Comparison of ENCODE assay signal across 8 cellular contexts in the genomic region with DNA sequence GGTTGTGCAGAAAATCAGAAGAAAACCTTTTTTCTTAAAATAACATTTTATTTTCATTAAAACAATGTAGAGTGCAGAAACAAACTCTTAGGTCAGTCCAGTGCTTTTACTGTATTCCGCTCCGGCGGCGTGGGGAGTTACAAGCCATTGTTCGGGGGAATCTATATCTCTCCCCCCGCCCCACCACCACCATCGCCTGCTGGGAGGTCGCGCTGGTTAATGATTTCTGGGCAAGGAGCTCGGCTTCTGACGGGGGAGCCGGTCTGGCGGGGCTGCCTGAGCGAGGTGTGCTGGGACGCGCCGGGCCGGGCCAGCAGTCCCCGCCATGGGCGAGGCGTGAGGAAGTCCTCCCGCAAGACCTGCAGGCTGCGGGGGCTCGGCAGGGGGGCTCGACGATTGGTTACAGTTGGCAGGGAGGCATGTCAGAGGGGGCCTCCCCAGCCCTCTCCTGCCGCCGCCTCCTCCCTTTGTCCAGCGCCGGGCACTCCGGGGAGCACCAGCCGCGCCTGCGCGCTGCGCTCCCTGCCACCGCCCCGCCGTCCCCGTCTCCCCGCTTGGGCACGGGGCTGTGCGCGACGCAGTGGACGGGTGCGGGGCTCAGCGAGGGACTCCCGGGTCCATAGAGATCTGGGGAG. TPM values are rescaled to one million over a fixed set of nuclear protein-coding genes. Genes with fewer than 3 reads are reported as not detected.
DNase-seq lines count a peak whose midpoint lies in the region; ATAC-seq, FAIRE-seq and TF ChIP-seq lines count a peak whose summit lies in the region.

No MANE protein-coding gene starts in this region.

- H3K27me3 ChIP-seq in DND-41 (ENCODE audit: insufficient read depth, low read length, poor library complexity), result no peaks in the 10 kb centered on the region
- peaks cover 32% of the 10 kb centered on the region for H3K27me3 ChIP-seq in OCI-LY3 (ENCODE audit: low read depth, low read length)
- no peaks in the 10 kb centered on the region for H3K27me3 ChIP-seq in upper lobe of right lung

- H3K4me3 Mint-ChIP-seq in nephron progenitor cell, result peak overlapping the region; percentile 99

- H3K4me1 ChIP-seq in DND-41 (ENCODE audit: insufficient read depth, low read length) (peaks cover 38% of the 10 kb centered on the region), OCI-LY3 (ENCODE audit: low read length) (peaks cover 5% of the 10 kb centered on the region; the same call in 1 of the 2 replicates), upper lobe of right lung (peaks cover 31% of the 10 kb centered on the region)

- peak overlapping the region; percentile 99 for H3K27ac Mint-ChIP-seq in nephron progenitor cell

- H3K9me3 Mint-ChIP-seq in nephron progenitor cell, result no peaks in the 10 kb centered on the region

- peaks cover 38% of the 10 kb centered on the region for H3K36me3 ChIP-seq in DND-41 (ENCODE audit: insufficient read depth, low read length)
- H3K36me3 ChIP-seq in OCI-LY3 (replicated peaks; ENCODE audit: low read depth, low read length), result no peaks in the 10 kb centered on the region
- H3K36me3 ChIP-seq in upper lobe of right lung, result peaks cover 21% of the 10 kb centered on the region

- ATAC-seq in DND-41 (ENCODE audit: insufficient read depth, low read depth), result peak; percentile 2
- ATAC-seq in HG02798 (IDR thresholded peaks at IDR 0.05; ENCODE audit: poor library complexity, unreplicated experiment), result peak; percentile 21
- ATAC-seq in upper lobe of right lung, result peak; percentile 70
- ATAC-seq in HG03135 (IDR thresholded peaks at IDR 0.05; ENCODE audit: unreplicated experiment), result no peak

- H3K9me3 ChIP-seq in DND-41 (ENCODE audit: insufficient read depth, low read length, severe bottlenecking), result no peaks in the 10 kb centered on the region
- no peaks in the 10 kb centered on the region for H3K9me3 ChIP-seq in OCI-LY3 (ENCODE audit: insufficient read depth, low read length)
- H3K9me3 ChIP-seq in upper lobe of right lung, result no peaks in the 10 kb centered on the region

- H4K20me1 ChIP-seq in DND-41 (ENCODE audit: insufficient read depth, low read length) (peaks cover 37% of the 10 kb centered on the region), OCI-LY3 (ENCODE audit: insufficient read depth, low read length) (no peaks in the 10 kb centered on the region)

- DNase-seq in DND-41 (peak; percentile 67), frontal cortex (ENCODE audit: low spot score in 2 of 2) (peak; percentile 71 to 79), nephron progenitor cell (peak; percentile 82), upper lobe of right lung (peak; percentile 92)
- DNase-seq in activated naive CD4-positive, alpha-beta T cell treated with Interleukin-2 at 50 U/mL for 16 hours, result peak; percentile 51

- TF ChIP-seq CTCF in DND-41 (IDR thresholded peaks at IDR 0.05; ENCODE audit: borderline replicate concordance, extremely low read depth, low read length, poor library complexity, severe bottlenecking) (no peak), OCI-LY3 (IDR thresholded peaks at IDR 0.05; ENCODE audit: low read depth, low read length) (no peak), nephron progenitor cell (IDR thresholded peaks at IDR 0.05) (no peak), upper lobe of right lung (IDR thresholded peaks at IDR 0.05) (no peak)

- H3K36me3 Mint-ChIP-seq in nephron progenitor cell (ENCODE audit: low read depth), result peaks cover 32% of the 10 kb centered on the region

- H2AFZ ChIP-seq in DND-41 (ENCODE audit: low read depth, low read length), result peak overlapping the region; percentile 29; the same call in 1 of the 2 replicates
- peak overlapping the region; percentile 95 for H2AFZ ChIP-seq in OCI-LY3 (ENCODE audit: low read depth, low read length)

- peak overlapping the region; percentile 20 to 57; a peak in 3 of 4 replicates for H3K4me3 ChIP-seq in DND-41 (ENCODE audit: low read depth in 1 of 2, low read length in 2 of 2)
- H3K4me3 ChIP-seq in OCI-LY3 (ENCODE audit: low read length), result peak overlapping the region; percentile 85
- H3K4me3 ChIP-seq in upper lobe of right lung, result peak overlapping the region; percentile 72

- peak overlapping the region; percentile 95 for H3K27ac ChIP-seq in DND-41 (ENCODE audit: low read length)
- H3K27ac ChIP-seq in OCI-LY3 (ENCODE audit: low read length), result no peak overlapping the region
- peak overlapping the region; percentile 99 for H3K27ac ChIP-seq in upper lobe of right lung

- H3K4me2 ChIP-seq in DND-41 (ENCODE audit: insufficient read depth, low read length) (peak overlapping the region; percentile 63), OCI-LY3 (ENCODE audit: low read length) (peak overlapping the region; percentile 95)

- peaks cover 48% of the 10 kb centered on the region for H3K4me1 Mint-ChIP-seq in nephron progenitor cell

- peaks cover 60% of the 10 kb centered on the region for H3K79me2 ChIP-seq in DND-41 (ENCODE audit: insufficient read depth, low read length)
- H3K79me2 ChIP-seq in OCI-LY3 (ENCODE audit: low read length), result no peaks in the 10 kb centered on the region

- no peak for FAIRE-seq in frontal cortex (lab: Jason Lieb, UNC)

- intact Hi-C loops in upper lobe of right lung (cut with DNase I), result loop anchor here (10.0 kb wide), 2 partner anchors 101 to 299 kb away; no protein-coding TSS in a partner anchor

- peaks cover 6% of the 10 kb centered on the region for H3K27me3 Mint-ChIP-seq in nephron progenitor cell (ENCODE audit: low read depth, poor library complexity)

- peak overlapping the region; percentile 85 for H3K9ac ChIP-seq in DND-41 (ENCODE audit: low read depth, low read length)
- peak overlapping the region; percentile 65 for H3K9ac ChIP-seq in OCI-LY3 (ENCODE audit: low read length)

RNA-seq across cellular contexts. Expression of gene DUSP6, which starts 1.0 kb away (rescaled TPM):
- 38.3 TPM for total RNA-seq in frontal cortex
- total RNA-seq in upper lobe of right lung, result 110 TPM
